ENCODE assay signal across 8 cellular contexts in the genomic region with DNA sequence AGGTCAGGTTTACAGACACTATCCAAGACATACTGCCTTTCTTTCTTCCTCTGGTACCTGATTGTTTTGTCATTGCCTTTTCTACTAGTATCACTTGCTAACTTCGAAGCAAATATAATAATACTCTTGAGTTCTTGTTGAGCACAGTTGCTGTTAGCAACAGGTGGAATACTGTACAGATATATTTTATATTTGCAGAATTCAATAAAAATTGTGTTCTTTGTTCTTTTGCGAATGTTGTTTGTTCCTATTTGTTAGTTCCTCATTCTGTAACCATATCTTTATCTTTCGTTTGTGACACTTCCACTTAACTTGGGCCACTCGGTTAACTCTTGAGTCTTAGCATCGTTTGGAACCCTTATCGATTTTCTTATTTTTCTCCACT. TPM values are rescaled to one million over a fixed set of nuclear protein-coding genes. Genes with fewer than 3 reads are reported as not detected.
DNase-seq lines count a peak whose midpoint lies in the region; ATAC-seq and TF ChIP-seq lines count a peak whose summit lies in the region.

No MANE protein-coding gene starts in this region.

- H3K27ac ChIP-seq in GM23248 (no peak overlapping the region), esophagus muscularis mucosa (replicated peaks in 1 of 4) (peak overlapping the region; percentile 87 to 92 (median 90)), gastrocnemius medialis (peak overlapping the region; percentile 84 to 91 (median 89))

- TF ChIP-seq EP300 in esophagus muscularis mucosa (IDR thresholded peaks at IDR 0.05) = no peak

- H3K27me3 ChIP-seq in GM23248 (replicated peaks; ENCODE audit: insufficient read depth) (no peaks in the 10 kb centered on the region), esophagus muscularis mucosa (no peaks in the 10 kb centered on the region), gastrocnemius medialis (peaks cover 0 to 5% (median 0%) of the 10 kb centered on the region in 3 donors)

- peak overlapping the region; percentile 95 for H2AFZ ChIP-seq in GM23248

- H3K4me3 ChIP-seq in GM23248 = peak overlapping the region; percentile 86
- peak overlapping the region; percentile 78 to 93 (median 84) for H3K4me3 ChIP-seq in esophagus muscularis mucosa
- H3K4me3 ChIP-seq in gastrocnemius medialis = peak overlapping the region; percentile 88 to 93 (median 90)

- ATAC-seq in gastrocnemius medialis (no peak), HG03039 (IDR thresholded peaks at IDR 0.05; ENCODE audit: unreplicated experiment) (no peak), HG03442 (IDR thresholded peaks at IDR 0.05; ENCODE audit: unreplicated experiment) (no peak)

- H3K79me2 ChIP-seq in GM23248 (ENCODE audit: insufficient read depth) = peaks cover 40% of the 10 kb centered on the region

- TF ChIP-seq CTCF in esophagus muscularis mucosa (IDR thresholded peaks at IDR 0.05) (no peak), gastrocnemius medialis (IDR thresholded peaks at IDR 0.05 in 4 of 5, conservative IDR thresholded peaks at IDR 0.05 in 1 of 5) (no peak)

- in situ Hi-C loops in GM23248 (cut with MboI) = no loop called here
- in situ Hi-C loops in gastrocnemius medialis (cut with MboI; ENCODE audit: low sequenced_read_pairs in 4 of 4) = no loop called here

- peak overlapping the region; percentile 82 for H3K9ac ChIP-seq in GM23248

- WGBS in GM23248 (ENCODE audit: low coverage in 1 of 2, low lambda C conversion rate in 2 of 2, missing lambda C conversion rate in 2 of 2), 2 experiments = 3 to 8% methylated on average over 6 of the region's 6 CpGs
- 32% methylated on average over 6 of the region's 6 CpGs for WGBS in esophagus muscularis mucosa

- no peaks in the 10 kb centered on the region for H3K36me3 ChIP-seq in GM23248 (ENCODE audit: low read depth)
- peaks cover 0 to 13% (median 5%) of the 10 kb centered on the region in 4 donors for H3K36me3 ChIP-seq in esophagus muscularis mucosa
- peaks cover 0 to 12% of the 10 kb centered on the region in 2 donors for H3K36me3 ChIP-seq in gastrocnemius medialis

- H3K4me2 ChIP-seq in GM23248 (ENCODE audit: unreplicated experiment) = peak overlapping the region; percentile 80

- intact Hi-C loops in esophagus muscularis mucosa (cut with DNase I) (no loop called here), gastrocnemius medialis (cut with DNase I; ENCODE audit: low total_unique reads) (no loop called here)

- no peak for TF ChIP-seq POLR2A in esophagus muscularis mucosa (IDR thresholded peaks at IDR 0.05; ENCODE audit: low read depth)
- no peak for TF ChIP-seq POLR2A in gastrocnemius medialis (IDR thresholded peaks at IDR 0.05)

- H3K9me3 ChIP-seq in GM23248 (ENCODE audit: low read depth) (no peaks in the 10 kb centered on the region), esophagus muscularis mucosa (no peaks in the 10 kb centered on the region), gastrocnemius medialis (no peaks in the 10 kb centered on the region)

- peaks cover 8% of the 10 kb centered on the region; the same call in 1 of the 2 replicates for H3K4me1 ChIP-seq in GM23248 (ENCODE audit: insufficient read depth)
- peaks cover 19 to 37% (median 31%) of the 10 kb centered on the region in 4 donors for H3K4me1 ChIP-seq in esophagus muscularis mucosa
- peaks cover 16 to 20% of the 10 kb centered on the region in 2 donors for H3K4me1 ChIP-seq in gastrocnemius medialis

- 0 out of 2 replicates have a peak, but pooled peaks cover 4% of the 10 kb centered on the region for H4K20me1 ChIP-seq in GM23248 (ENCODE audit: insufficient read depth)

- H3K9me2 ChIP-seq in GM23248 (ENCODE audit: insufficient read depth) = no peaks in the 10 kb centered on the region

- no peak for DNase-seq in GM23248
- DNase-seq in OCI-M1 (lab: John Stamatoyannopoulos, UW) = peak; percentile 70
- no peak for DNase-seq in esophagus muscularis mucosa (ENCODE audit: extremely low spot score)
- no peak for DNase-seq in gastrocnemius medialis
- DNase-seq in AG20443 (ENCODE audit: low spot score) = no peak
- DNase-seq in NCI-H226 = no peak

- 0 out of 2 replicates have a peak, but pooled peaks cover 4% of the 10 kb centered on the region for H3F3A ChIP-seq in GM23248 (ENCODE audit: insufficient read depth)

RNA-seq across cellular contexts. Expression of gene CYB5R4, which starts 0.8 kb away (rescaled TPM):
- total RNA-seq in GM23248 (2014; rRNA removed; shearing (Covaris generic)) = 4.1 and 26.7 TPM in 2 replicates
- 15.8 and 17.5 TPM in 2 replicates for polyA plus RNA-seq in GM23248 (2016; fragmentation: Nextera tagmentation; extraction: Ambion mirVana)
- total RNA-seq in esophagus muscularis mucosa (10 to 100 TPM in 3 of 4 donors, 1 to 10 TPM in 1; 9.7 to 15.4 (median 10.5) TPM), gastrocnemius medialis (10 to 100 TPM in 2 of 4 donors, 1 to 10 TPM in 2; 8.5 to 13.2 (median 10.2) TPM)

RNA-seq across cellular contexts. Expression of gene RIPPLY2, which starts 7.2 kb away (rescaled TPM):
- total RNA-seq in GM23248 (2014; rRNA removed; shearing (Covaris generic)) = not detected in 2 replicates
- polyA plus RNA-seq in GM23248 (2016; fragmentation: Nextera tagmentation; extraction: Ambion mirVana) = not detected in 2 replicates
- total RNA-seq in esophagus muscularis mucosa (not detected), gastrocnemius medialis (not detected)
